Comparison of ENCODE assay signal across 8 cellular contexts in the genomic region with DNA sequence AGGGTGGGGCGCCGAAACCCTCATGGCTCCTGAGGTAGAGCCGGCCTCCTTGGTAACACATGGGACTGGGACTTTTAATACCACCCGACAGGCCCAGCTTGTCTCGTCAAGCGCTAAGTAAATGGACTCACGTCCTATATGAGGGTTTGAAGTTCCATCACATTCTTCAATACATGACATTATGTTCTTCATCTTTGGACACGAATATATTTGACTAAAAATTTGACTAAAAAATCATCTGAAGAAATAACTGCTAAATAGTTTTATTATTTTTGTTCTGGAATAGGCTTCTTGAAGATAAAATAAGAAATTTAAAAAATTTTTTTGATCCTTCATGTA. TPM values are rescaled to one million over a fixed set of nuclear protein-coding genes. Genes with fewer than 3 reads are reported as not detected.
A peak's percentile ranks its signal among the peaks of the same experiment; 100 is the strongest.
DNase-seq lines count a peak whose midpoint lies in the region; ATAC-seq and TF ChIP-seq lines count a peak whose summit lies in the region.

No MANE protein-coding gene starts in this region.

- no peaks in the 10 kb centered on the region for H3K9me3 ChIP-seq in CD4-positive, alpha-beta T cell (ENCODE audit: control insufficient read depth, low read length)
- H3K9me3 ChIP-seq in OCI-LY1 (ENCODE audit: low read length) (peaks cover 8% of the 10 kb centered on the region; the same call in 1 of the 2 replicates), endodermal cell (ENCODE audit: control insufficient read depth, low read length) (peaks cover under 1% of the 10 kb centered on the region), ovary (no peaks in the 10 kb centered on the region)

- H3K4me2 ChIP-seq in OCI-LY1 (ENCODE audit: low read length) = peak overlapping the region; percentile 90

- H3K4me1 Mint-ChIP-seq in CD4-positive, alpha-beta T cell (ENCODE audit: low read depth) = peaks cover 18% of the 10 kb centered on the region
- peaks cover 16% of the 10 kb centered on the region for H3K4me1 Mint-ChIP-seq in endodermal cell

- H2AFZ ChIP-seq in OCI-LY1 (ENCODE audit: low read length) = peak overlapping the region; percentile 97; the same call in 1 of the 2 replicates

- DNase-seq in CD4-positive, alpha-beta T cell = no peak
- DNase-seq in endodermal cell (no peak), ovary (no peak), amygdala (lab: John Stamatoyannopoulos, UW) (no peak), amniotic stem cell (lab: John Stamatoyannopoulos, UW) (no peak), NCI-H2107 (lab: John Stamatoyannopoulos, UW) (no peak)

- no peaks in the 10 kb centered on the region for H3F3A ChIP-seq in OCI-LY1 (ENCODE audit: insufficient read depth, low read length)

- TF ChIP-seq EP300 in ovary (IDR thresholded peaks at IDR 0.05) = no peak

- POLR2A ChIA-PET in CD4-positive, alpha-beta T cell (lab: Charles Lee) = interaction anchor here (1.0 to 2.0 kb wide), 4 partner anchors 60 to 252 kb away, joined by 3 to 8 read pairs (median 5); a partner anchor contains a TSS

- no peak for ATAC-seq in CD4-positive, alpha-beta T cell (ENCODE audit: poor library complexity)
- ATAC-seq in HG02571 (IDR thresholded peaks at IDR 0.05; ENCODE audit: unreplicated experiment) = no peak

- H3K36me3 Mint-ChIP-seq in CD4-positive, alpha-beta T cell (ENCODE audit: low read depth) = peaks cover 30% of the 10 kb centered on the region
- H3K36me3 Mint-ChIP-seq in endodermal cell (ENCODE audit: low read depth) = peaks cover 18% of the 10 kb centered on the region

- peak overlapping the region; percentile 55 for H3K27ac ChIP-seq in CD4-positive, alpha-beta T cell (ENCODE audit: low read depth, low read length)
- H3K27ac ChIP-seq in OCI-LY1 (ENCODE audit: low read depth, low read length, poor library complexity, severe bottlenecking) (no peak overlapping the region), endodermal cell (ENCODE audit: low read depth, low read length) (no peak overlapping the region), ovary (peak overlapping the region in 1 of 2 donors; percentile 80)

- peak overlapping the region; percentile 91 for H3K4me3 Mint-ChIP-seq in CD4-positive, alpha-beta T cell
- peak overlapping the region; percentile 86 for H3K4me3 Mint-ChIP-seq in endodermal cell

- peaks cover 16% of the 10 kb centered on the region for H3K79me2 ChIP-seq in OCI-LY1 (ENCODE audit: insufficient read depth, low read length)

- CTCF ChIA-PET in CD4-positive, alpha-beta T cell (lab: Charles Lee) = interaction anchor here (1.5 to 1.7 kb wide), 3 partner anchors 53 to 182 kb away, joined by 3 to 5 read pairs (median 4); a partner anchor contains a TSS

- no peaks in the 10 kb centered on the region for H4K20me1 ChIP-seq in OCI-LY1 (ENCODE audit: insufficient read depth, low read length)

- H3K9me3 Mint-ChIP-seq in CD4-positive, alpha-beta T cell = no peaks in the 10 kb centered on the region
- peaks cover 2% of the 10 kb centered on the region for H3K9me3 Mint-ChIP-seq in endodermal cell

- 10 to 26% methylated on average over 2 to 8 of the region's 8 CpGs for WGBS in endodermal cell (ENCODE audit: insufficient coverage in 1 of 2, insufficient read length in 1 of 2), 2 experiments
- WGBS in ovary, 3 donors = 7 to 8% (median 7%) methylated on average over 8 of the region's 8 CpGs

- H3K4me1 ChIP-seq in OCI-LY1 (ENCODE audit: insufficient read depth, low read length, severe bottlenecking) (peaks cover 16% of the 10 kb centered on the region), endodermal cell (ENCODE audit: control insufficient read depth, insufficient read depth, low read length) (no peaks in the 10 kb centered on the region), ovary (ENCODE audit: insufficient read depth) (peaks cover 3% of the 10 kb centered on the region)

- peak overlapping the region; percentile 71 for H3K4me3 ChIP-seq in OCI-LY1 (ENCODE audit: low read depth, low read length, poor library complexity, severe bottlenecking)
- H3K4me3 ChIP-seq in endodermal cell (ENCODE audit: low read length) = peak overlapping the region; percentile 85
- H3K4me3 ChIP-seq in ovary = peak overlapping the region; percentile 73

- H3K9ac ChIP-seq in OCI-LY1 (ENCODE audit: low read length) (no peak overlapping the region; the same call in 1 of the 2 replicates), endodermal cell (ENCODE audit: extremely low read depth, low read length, poor library complexity, severe bottlenecking) (no peak overlapping the region)

- intact Hi-C loops in CD4-positive, alpha-beta T cell (cut with DNase I, micrococcal nuclease) = loop anchor here (2.0 kb wide), 2 partner anchors 59 to 65 kb away; a partner anchor contains a TSS
- intact Hi-C loops in ovary (cut with DNase I) = no loop called here

- no peak for TF ChIP-seq POLR2A in ovary (IDR thresholded peaks at IDR 0.05)

- no peaks in the 10 kb centered on the region for H3K27me3 Mint-ChIP-seq in CD4-positive, alpha-beta T cell
- H3K27me3 Mint-ChIP-seq in endodermal cell (ENCODE audit: insufficient read depth) = no peaks in the 10 kb centered on the region

- no peaks in the 10 kb centered on the region for H3K9me2 ChIP-seq in OCI-LY1 (ENCODE audit: low read depth, low read length)

- H3K27ac Mint-ChIP-seq in CD4-positive, alpha-beta T cell = peak overlapping the region; percentile 79
- no peak overlapping the region for H3K27ac Mint-ChIP-seq in endodermal cell

- H3K36me3 ChIP-seq in OCI-LY1 (ENCODE audit: insufficient read depth, low read length) = peaks cover 27% of the 10 kb centered on the region
- H3K36me3 ChIP-seq in endodermal cell (ENCODE audit: control insufficient read depth, insufficient read depth, low read length) = peaks cover 2% of the 10 kb centered on the region
- no peaks in the 10 kb centered on the region for H3K36me3 ChIP-seq in ovary

- TF ChIP-seq CTCF in CD4-positive, alpha-beta T cell (IDR thresholded peaks at IDR 0.05) = no peak
- TF ChIP-seq CTCF in OCI-LY1 (IDR thresholded peaks at IDR 0.05; ENCODE audit: low read length) (no peak), endodermal cell (conservative IDR thresholded peaks at IDR 0.05) (no peak), ovary (IDR thresholded peaks at IDR 0.05) (peak in 1 of 3 donors; percentile 0)

- no peaks in the 10 kb centered on the region for H3K27me3 ChIP-seq in CD4-positive, alpha-beta T cell (ENCODE audit: control insufficient read depth, insufficient read depth, low read length)
- H3K27me3 ChIP-seq in OCI-LY1 (ENCODE audit: insufficient read depth, low read length) = no peaks in the 10 kb centered on the region
- no peaks in the 10 kb centered on the region for H3K27me3 ChIP-seq in endodermal cell (ENCODE audit: control insufficient read depth, insufficient read depth, low read length, poor library complexity, severe bottlenecking)
- H3K27me3 ChIP-seq in ovary = no peaks in the 10 kb centered on the region

RNA-seq across cellular contexts. Expression of a gene that starts 0.3 kb away (rescaled TPM):
- total RNA-seq in CD4-positive, alpha-beta T cell = 1 to 10 TPM; 2.2 to 2.3 TPM
- total RNA-seq in endodermal cell (10 to 100 TPM; 21.6 to 24.0 TPM), ovary (10 to 100 TPM in 4 of 7 donors, 1 to 10 TPM in 3; 5.0 to 16.3 (median 11.7) TPM)
- 13.6 TPM for polyA plus RNA-seq in endodermal cell (2013, experiment 1 of 2)
- 12.9 TPM for polyA plus RNA-seq in endodermal cell (2013, experiment 2 of 2)
- 1 to 10 TPM; 3.4 to 7.4 TPM for polyA plus RNA-seq in ovary

RNA-seq across cellular contexts. Expression of a gene that starts 59.5 kb away (rescaled TPM):
- total RNA-seq in CD4-positive, alpha-beta T cell = 1 to 10 TPM; 4.6 to 5.0 TPM
- 10 to 100 TPM; 11.1 to 14.0 TPM for total RNA-seq in endodermal cell
- polyA plus RNA-seq in endodermal cell (2013, experiment 1 of 2) = 5.9 TPM
- polyA plus RNA-seq in endodermal cell (2013, experiment 2 of 2) = 7.4 TPM
- 10 to 100 TPM in 5 of 7 donors, 1 to 10 TPM in 2; 6.4 to 19.3 (median 17.3) TPM for total RNA-seq in ovary
- polyA plus RNA-seq in ovary = 1 to 10 TPM; 2.7 to 6.9 TPM

Comparison
In these comparisons a context has a peak if more than half of its experiments do, and no peak if none do; other contexts are left out.
1. intact Hi-C loops: an anchor here in CD4-positive, alpha-beta T cell (2.0 kb wide); none called in ovary.